Comparison of ENCODE assay signal across 12 cellular contexts in the genomic region with DNA sequence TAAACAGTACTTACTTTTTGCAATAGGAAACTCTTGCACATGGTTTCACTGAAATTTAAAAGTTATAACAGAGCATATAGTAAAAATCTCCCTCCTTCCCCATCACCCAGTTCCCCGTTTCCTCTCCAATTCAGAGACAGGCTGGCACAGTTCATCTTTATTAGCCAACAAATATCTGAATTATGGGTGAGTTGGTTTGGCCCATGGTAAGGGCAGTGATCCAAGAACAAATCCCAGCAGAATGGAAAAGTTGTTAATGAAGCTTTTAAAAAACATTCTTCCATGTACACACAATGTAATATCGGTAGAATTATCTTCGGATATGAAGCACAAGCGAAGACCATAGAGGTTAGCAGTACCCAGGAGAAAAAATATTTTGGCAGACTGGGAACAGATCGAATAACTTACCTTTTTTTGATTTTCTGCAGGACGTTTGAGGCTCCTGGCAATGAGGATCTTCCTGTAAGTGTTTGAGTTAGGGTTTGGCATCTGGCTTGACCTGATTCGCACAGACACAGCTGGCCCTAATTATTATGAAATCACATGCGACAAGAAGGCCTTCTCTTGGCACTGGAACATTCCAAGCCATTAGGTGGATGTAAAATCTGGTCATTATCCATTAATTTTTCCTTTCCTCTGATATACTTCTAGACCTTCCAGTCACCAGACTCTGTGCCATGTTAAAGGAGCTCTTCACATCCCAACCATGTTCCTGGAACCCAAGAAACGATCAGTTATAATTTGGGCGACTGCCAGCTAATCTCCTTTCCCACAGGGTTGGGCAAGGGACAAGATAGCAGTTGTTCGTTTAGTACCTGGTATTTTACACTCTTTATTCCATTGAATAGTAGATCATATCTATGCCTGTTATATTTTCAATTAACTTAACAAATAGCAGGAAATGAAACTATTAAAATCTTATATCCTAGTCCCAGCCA.
DNase-seq lines count a peak whose midpoint lies in the region; ATAC-seq and TF ChIP-seq lines count a peak whose summit lies in the region.
"Had no signal": no experiment of that assay in that cellular context is flagged by ENCODE, and none has a peak within 500 bp of the region (broad histone marks: within the 10 kb centered on the region; RNA-seq: fewer than 3 reads in every experiment).

No MANE protein-coding gene starts in this region.

- DNase-seq in NCI-H2171 treated with DMSO at 0.1 percent for 48 hours (lab: John Stamatoyannopoulos, UW) (peak; percentile 24), NCI-H2171 (lab: John Stamatoyannopoulos, UW) (no peak), hepatocyte (ENCODE audit: low spot score) (no peak), Kasumi-1 (lab: John Stamatoyannopoulos, UW) (no peak)
- DNase-seq: ACHN, caudate nucleus, NCI-H1436 treated with DMSO at 0.1 percent for 48 hours had no signal

- H2AFZ ChIP-seq in hepatocyte, result no peak overlapping the region

- H3K9me2 ChIP-seq in hepatocyte (replicated peaks; ENCODE audit: insufficient read depth), result no peaks in the 10 kb centered on the region

- no peaks in the 10 kb centered on the region for H3K27me3 ChIP-seq in hepatocyte

- peaks cover 5% of the 10 kb centered on the region for H3K4me1 ChIP-seq in hepatocyte (ENCODE audit: insufficient read depth)

- no peaks in the 10 kb centered on the region for H3K79me2 ChIP-seq in hepatocyte

- peak overlapping the region; percentile 12 for H3K4me2 ChIP-seq in hepatocyte

- H3K36me3 ChIP-seq in hepatocyte (replicated peaks; ENCODE audit: insufficient read depth, low read depth), result no peaks in the 10 kb centered on the region

- H3K4me3 ChIP-seq in hepatocyte, result no peak overlapping the region
- H3K4me3 ChIP-seq: lung had no signal

- no peaks in the 10 kb centered on the region for H4K20me1 ChIP-seq in hepatocyte (ENCODE audit: insufficient read depth, poor library complexity, severe bottlenecking)

- ATAC-seq in SK-N-SH treated with all-trans-retinoic acid at 6 μM for 48 hours (peak; percentile 36), HG02938 (IDR thresholded peaks at IDR 0.05; ENCODE audit: unreplicated experiment) (no peak), HG02884 (IDR thresholded peaks at IDR 0.05; ENCODE audit: unreplicated experiment) (no peak), GM21360 (IDR thresholded peaks at IDR 0.05; ENCODE audit: unreplicated experiment) (no peak)

- H3K9me3 ChIP-seq in hepatocyte (ENCODE audit: low read depth), result no peaks in the 10 kb centered on the region

- H3K27ac ChIP-seq in hepatocyte, result peak overlapping the region; percentile 61

- TF ChIP-seq CTCF in hepatocyte (IDR thresholded peaks at IDR 0.05; ENCODE audit: poor library complexity), result no peak

- 69% methylated on average over 11 of the region's 11 CpGs for WGBS in hepatocyte (ENCODE audit: low lambda C conversion rate, missing lambda C conversion rate)

TF ChIP-seq in SK-N-SH treated with all-trans-retinoic acid at 6 μM for 48 hours, 23 proteins besides CTCF, POLR2A, EP300 and RAD21:
- TF ChIP-seq ISL1 (CRISPR knock-in tag; IDR thresholded peaks at IDR 0.05) (peak; percentile 71; the same call in 1 of the 2 replicates), ZNF70 (CRISPR knock-in tag; IDR thresholded peaks at IDR 0.05) (no peak), ZFP30 (CRISPR knock-in tag; IDR thresholded peaks at IDR 0.05) (no peak), OSR1 (CRISPR knock-in tag; IDR thresholded peaks at IDR 0.05) (no peak)
- TF ChIP-seq, protein P1, sequence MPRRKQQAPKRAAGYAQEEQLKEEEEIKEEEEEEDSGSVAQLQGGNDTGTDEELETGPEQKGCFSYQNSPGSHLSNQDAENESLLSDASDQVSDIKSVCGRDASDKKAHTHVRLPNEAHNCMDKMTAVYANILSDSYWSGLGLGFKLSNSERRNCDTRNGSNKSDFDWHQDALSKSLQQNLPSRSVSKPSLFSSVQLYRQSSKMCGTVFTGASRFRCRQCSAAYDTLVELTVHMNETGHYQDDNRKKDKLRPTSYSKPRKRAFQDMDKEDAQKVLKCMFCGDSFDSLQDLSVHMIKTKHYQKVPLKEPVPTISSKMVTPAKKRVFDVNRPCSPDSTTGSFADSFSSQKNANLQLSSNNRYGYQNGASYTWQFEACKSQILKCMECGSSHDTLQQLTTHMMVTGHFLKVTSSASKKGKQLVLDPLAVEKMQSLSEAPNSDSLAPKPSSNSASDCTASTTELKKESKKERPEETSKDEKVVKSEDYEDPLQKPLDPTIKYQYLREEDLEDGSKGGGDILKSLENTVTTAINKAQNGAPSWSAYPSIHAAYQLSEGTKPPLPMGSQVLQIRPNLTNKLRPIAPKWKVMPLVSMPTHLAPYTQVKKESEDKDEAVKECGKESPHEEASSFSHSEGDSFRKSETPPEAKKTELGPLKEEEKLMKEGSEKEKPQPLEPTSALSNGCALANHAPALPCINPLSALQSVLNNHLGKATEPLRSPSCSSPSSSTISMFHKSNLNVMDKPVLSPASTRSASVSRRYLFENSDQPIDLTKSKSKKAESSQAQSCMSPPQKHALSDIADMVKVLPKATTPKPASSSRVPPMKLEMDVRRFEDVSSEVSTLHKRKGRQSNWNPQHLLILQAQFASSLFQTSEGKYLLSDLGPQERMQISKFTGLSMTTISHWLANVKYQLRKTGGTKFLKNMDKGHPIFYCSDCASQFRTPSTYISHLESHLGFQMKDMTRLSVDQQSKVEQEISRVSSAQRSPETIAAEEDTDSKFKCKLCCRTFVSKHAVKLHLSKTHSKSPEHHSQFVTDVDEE (CRISPR knock-in tag; IDR thresholded peaks at IDR 0.05), result peak; percentile 62; the same call in 1 of the 2 replicates
